Comparison of ENCODE assay signal across 20 cellular contexts in genomic region chr5:14510880-14511279, GRCh38.
DNase-seq lines count a peak whose midpoint lies in the region; ATAC-seq and TF ChIP-seq lines count a peak whose summit lies in the region.
"Had no signal": no experiment of that assay in that cellular context is flagged by ENCODE, and none has a peak within 500 bp of the region (broad histone marks: within the 10 kb centered on the region; RNA-seq: fewer than 3 reads in every experiment).

No MANE protein-coding gene starts in this region.

- no peak overlapping the region for H3K27ac Mint-ChIP-seq in chondrocyte (ENCODE audit: unreplicated experiment)
- H3K27ac Mint-ChIP-seq in stimulated activated naive B cell treated with anti-CD40 and anti-IgM and Interleukin-4, amounts not matched to agents 10 μg/mL and 1 μg/mL and 100 μg/mL, for 72 hours, result peak overlapping the region; percentile 42
- H3K27ac Mint-ChIP-seq: GM23338, HFFc6 had no signal

- H3K9me3 ChIP-seq in RWPE2 (ENCODE audit: severe bottlenecking), result no peaks in the 10 kb centered on the region
- H3K9me3 ChIP-seq: HAP-1, SJSA1 had no signal

- H3K27me3 Mint-ChIP-seq in chondrocyte (ENCODE audit: low read depth), result no peaks in the 10 kb centered on the region
- H3K27me3 Mint-ChIP-seq in stimulated activated naive B cell treated with anti-CD40 and anti-IgM and Interleukin-4, amounts not matched to agents 10 μg/mL and 1 μg/mL and 100 μg/mL, for 72 hours, result no peaks in the 10 kb centered on the region
- H3K27me3 Mint-ChIP-seq: CD4-positive, CD25-positive, alpha-beta regulatory T cell had no signal

- no peaks in the 10 kb centered on the region for H3K27me3 ChIP-seq in H7 (ENCODE audit: control insufficient read depth, insufficient read depth, low read length)
- no peaks in the 10 kb centered on the region for H3K27me3 ChIP-seq in RWPE2 (ENCODE audit: insufficient read depth, poor library complexity, severe bottlenecking)
- H3K27me3 ChIP-seq: BLaER1, SJSA1 had no signal

- no peaks in the 10 kb centered on the region for H3K4me1 ChIP-seq in RWPE2 (ENCODE audit: insufficient read depth, poor library complexity, severe bottlenecking)
- H3K4me1 ChIP-seq: BLaER1, HAP-1, SJSA1 had no signal

- peak; percentile 6; the same call in 1 of the 3 replicates for ATAC-seq in RWPE2 (ENCODE audit: low read depth)
- ATAC-seq in stimulated activated naive B cell treated with anti-CD40 and anti-IgM and Interleukin-4, amounts not matched to agents 10 μg/mL and 1 μg/mL and 100 μg/mL, for 72 hours (replicated peaks), result no peak
- ATAC-seq in GM18861 (IDR thresholded peaks at IDR 0.05; ENCODE audit: unreplicated experiment), result no peak
- ATAC-seq: GM23338 had no signal

- H3K4me3 Mint-ChIP-seq in chondrocyte (ENCODE audit: unreplicated experiment), result no peak overlapping the region
- no peak overlapping the region for H3K4me3 Mint-ChIP-seq in stimulated activated naive B cell treated with anti-CD40 and anti-IgM and Interleukin-4, amounts not matched to agents 10 μg/mL and 1 μg/mL and 100 μg/mL, for 72 hours
- H3K4me3 Mint-ChIP-seq: CD4-positive, CD25-positive, alpha-beta regulatory T cell; GM23338 had no signal

- peaks cover 4% of the 10 kb centered on the region for H3K9me3 Mint-ChIP-seq in chondrocyte (ENCODE audit: low read depth)
- H3K9me3 Mint-ChIP-seq in stimulated activated naive B cell treated with anti-CD40 and anti-IgM and Interleukin-4, amounts not matched to agents 10 μg/mL and 1 μg/mL and 100 μg/mL, for 72 hours, result peaks cover 4% of the 10 kb centered on the region in 2 donors
- H3K9me3 Mint-ChIP-seq: GM23338 had no signal

- no peak overlapping the region for H3K27ac ChIP-seq in RWPE2 (ENCODE audit: poor library complexity, severe bottlenecking)
- H3K27ac ChIP-seq: BLaER1, PC-9, SJSA1 had no signal

- H3K4me1 Mint-ChIP-seq in chondrocyte (ENCODE audit: low read depth), result peaks cover 3% of the 10 kb centered on the region
- H3K4me1 Mint-ChIP-seq in stimulated activated naive B cell treated with anti-CD40 and anti-IgM and Interleukin-4, amounts not matched to agents 10 μg/mL and 1 μg/mL and 100 μg/mL, for 72 hours, result peaks cover 0 to 2% of the 10 kb centered on the region in 2 donors

- DNase-seq in H7 (peak; percentile 20), RWPE2 (ENCODE audit: low spot score) (no peak), chondrocyte (ENCODE audit: low spot score) (peak; percentile 71), NCI-H524 treated with DMSO at 0.1 percent for 48 hours (lab: John Stamatoyannopoulos, UW) (no peak), COLO829 (ENCODE audit: low spot score) (no peak)
- no peak for DNase-seq in stimulated activated naive B cell treated with anti-CD40 and anti-IgM and Interleukin-4, amounts not matched to agents 10 μg/mL and 1 μg/mL and 100 μg/mL, for 72 hours
- DNase-seq: CD4-positive, CD25-positive, alpha-beta regulatory T cell; HFFc6; NCI-H1105; NCI-H1436 treated with DMSO at 0.1 percent for 48 hours; NCI-H187 treated with DMSO at 0.1 percent for 48 hours; NCI-H446; NK-92 treated with Interleukin-12 subunit alpha and Interleukin-12 subunit beta, amount 100 ng/mL, for 24 hours; PC-9; Right ventricle myocardium superior had no signal

- H3K4me3 ChIP-seq in H7 (ENCODE audit: insufficient read depth, low read depth, low read length) (no peak overlapping the region), RWPE2 (ENCODE audit: severe bottlenecking) (no peak overlapping the region)
- H3K4me3 ChIP-seq: BLaER1, GM23338, HAP-1, PC-9, SJSA1 had no signal

- TF ChIP-seq CTCF in RWPE2 (IDR thresholded peaks at IDR 0.05; ENCODE audit: poor library complexity, severe bottlenecking), result no peak
- TF ChIP-seq CTCF in chondrocyte (IDR thresholded peaks at IDR 0.05), result no peak

- peaks cover 23% of the 10 kb centered on the region for H3K36me3 Mint-ChIP-seq in chondrocyte (ENCODE audit: low read depth)
- H3K36me3 Mint-ChIP-seq in stimulated activated naive B cell treated with anti-CD40 and anti-IgM and Interleukin-4, amounts not matched to agents 10 μg/mL and 1 μg/mL and 100 μg/mL, for 72 hours, result peaks cover 16 to 36% of the 10 kb centered on the region in 2 donors
- H3K36me3 Mint-ChIP-seq: CD4-positive, CD25-positive, alpha-beta regulatory T cell had no signal

- peaks cover 3% of the 10 kb centered on the region for H3K36me3 ChIP-seq in H7 (replicated peaks; ENCODE audit: control insufficient read depth, insufficient read depth, low read length)
- peaks cover 16% of the 10 kb centered on the region for H3K36me3 ChIP-seq in RWPE2 (ENCODE audit: low read depth)
- H3K36me3 ChIP-seq: HAP-1 had no signal

Comparison
In these comparisons a context has a peak if more than half of its experiments do, and no peak if none do; other contexts are left out.
1. DNase-seq: peak in H7 (single experiment) and chondrocyte (single experiment); none in RWPE2 (single experiment), stimulated activated naive B cell treated with anti-CD40 and anti-IgM and Interleukin-4, amounts not matched to agents 10 μg/mL and 1 μg/mL and 100 μg/mL, for 72 hours (single experiment), NCI-H524 treated with DMSO at 0.1 percent for 48 hours (single experiment) and COLO829 (single experiment).